15 cellular contexts compared by ENCODE assay signal in the genomic region with DNA sequence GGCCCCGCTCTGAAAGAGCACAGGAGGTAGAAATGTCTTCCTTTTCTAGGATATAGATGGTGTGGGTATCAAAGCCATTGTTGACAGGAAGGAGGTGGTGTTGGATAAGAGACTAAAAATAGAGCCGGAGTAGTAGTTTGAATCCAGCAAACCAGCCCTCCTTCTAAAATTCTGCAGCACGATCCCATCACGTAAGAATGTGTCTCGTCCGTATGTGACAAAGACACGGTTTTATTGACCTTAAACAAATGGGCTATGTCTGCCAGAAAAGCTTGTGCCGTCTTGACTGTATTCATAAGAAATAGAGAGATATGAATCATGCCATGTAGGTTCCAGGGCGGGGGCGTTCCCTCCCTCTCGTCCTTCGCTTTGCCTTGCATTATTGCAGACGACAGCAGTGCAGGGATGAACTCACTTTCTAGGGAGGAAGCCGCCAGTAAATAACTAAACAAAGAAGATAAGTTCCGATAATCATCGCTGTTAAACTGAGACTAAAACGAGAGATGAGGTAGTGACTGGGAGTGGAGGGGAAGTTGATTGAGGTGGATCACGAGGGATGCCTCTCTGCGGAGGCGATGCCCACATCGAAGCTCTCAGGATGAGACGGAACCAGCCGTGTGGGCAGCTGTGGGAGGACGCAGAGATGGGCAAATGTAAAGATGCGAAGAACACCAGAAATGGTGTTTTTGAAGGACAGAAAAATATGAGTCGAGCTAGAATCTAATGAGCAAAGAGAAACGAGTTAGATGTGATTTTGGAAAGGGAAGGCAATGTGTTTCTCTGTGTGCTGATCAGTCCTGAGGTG. TPM values are rescaled to one million over a fixed set of nuclear protein-coding genes. Genes with fewer than 3 reads are reported as not detected.
DNase-seq lines count a peak whose midpoint lies in the region; ATAC-seq and TF ChIP-seq lines count a peak whose summit lies in the region.
"Had no signal": no experiment of that assay in that cellular context is flagged by ENCODE, and none has a peak within 500 bp of the region (broad histone marks: within the 10 kb centered on the region; RNA-seq: fewer than 3 reads in every experiment).

No MANE protein-coding gene starts in this region.

- H3K4me3 Mint-ChIP-seq in neural progenitor cell (no peak overlapping the region), T-cell (no peak overlapping the region)
- H3K4me3 Mint-ChIP-seq: activated T-cell treated with anti-CD3 and anti-CD28 coated beads, Interleukin-2, amount 50 U/mL, for 4 hours had no signal

- H3K9me3 Mint-ChIP-seq in neural progenitor cell (peaks cover 27% of the 10 kb centered on the region), T-cell (peaks cover 2 to 15% (median 7%) of the 10 kb centered on the region in 3 donors)

- in situ Hi-C loops in SK-MEL-5 (cut with HindIII; ENCODE audit: low pct_unique_long_range_greater_than_20kb, low sequenced_read_pairs) = no loop called here

- POLR2A ChIA-PET in T-cell (lab: Charles Lee) = interaction anchor here in 1 of 2 donors (0.6 kb wide), 1 partner anchor 93 kb away, joined by 3 read pairs; no protein-coding TSS in a partner anchor

- H3K27me3 ChIP-seq in BE2C = no peaks in the 10 kb centered on the region
- H3K27me3 ChIP-seq in neural progenitor cell = no peaks in the 10 kb centered on the region
- H3K27me3 ChIP-seq: left lung, upper lobe of left lung had no signal

- no peak overlapping the region for H2AFZ ChIP-seq in neural progenitor cell (replicated peaks)

- H3K27me3 Mint-ChIP-seq in neural progenitor cell (ENCODE audit: insufficient read depth, low read depth) = peaks cover 2% of the 10 kb centered on the region
- H3K27me3 Mint-ChIP-seq in T-cell = peaks cover 0 to 7% of the 10 kb centered on the region in 2 donors

- peak overlapping the region; percentile 76 for H3K27ac ChIP-seq in neural progenitor cell
- H3K27ac ChIP-seq: left lung, upper lobe of left lung had no signal

- no peaks in the 10 kb centered on the region for H4K20me1 ChIP-seq in neural progenitor cell (ENCODE audit: low read depth)

- H3K79me2 ChIP-seq in neural progenitor cell (ENCODE audit: low read depth) = peaks cover 18% of the 10 kb centered on the region

- no peak for ATAC-seq in T-cell (replicated peaks in 1 of 4)
- ATAC-seq: activated T-cell treated with anti-CD3 and anti-CD28 coated beads, Interleukin-2, amount 50 U/mL, for 4 hours; GM12878; left lung had no signal

- H3K4me3 ChIP-seq in BE2C (ENCODE audit: low read depth, low read length) (peak overlapping the region; percentile 55), fibroblast of villous mesenchyme (ENCODE audit: low read depth, low read length) (peak overlapping the region; percentile 37), neural progenitor cell (no peak overlapping the region)
- H3K4me3 ChIP-seq: GM12878, left lung, upper lobe of left lung had no signal

- H3K36me3 ChIP-seq in BE2C (no peaks in the 10 kb centered on the region), neural progenitor cell (no peaks in the 10 kb centered on the region)
- H3K36me3 ChIP-seq: left lung, upper lobe of left lung had no signal

- H3K9me3 ChIP-seq in BE2C (no peaks in the 10 kb centered on the region), neural progenitor cell (ENCODE audit: low read depth) (no peaks in the 10 kb centered on the region)
- H3K9me3 ChIP-seq: upper lobe of left lung had no signal

- no peak overlapping the region for H3K9ac ChIP-seq in neural progenitor cell

- peak; percentile 34 for DNase-seq in BE2C
- peak; percentile 67 for DNase-seq in SK-MEL-5 (ENCODE audit: low read depth, low spot score)
- peak; percentile 36 for DNase-seq in fibroblast of villous mesenchyme (ENCODE audit: low read depth)
- no peak for DNase-seq in neural progenitor cell (ENCODE audit: low spot score)
- no peak for DNase-seq in T-cell
- no peak for DNase-seq in kidney glomerular epithelial cell (lab: John Stamatoyannopoulos, UW)
- DNase-seq in NCI-H2029 (lab: John Stamatoyannopoulos, UW) = no peak
- DNase-seq in stimulated activated CD4-positive, alpha-beta T cell treated with anti-CD3 and anti-CD28 coated beads, Interleukin-4, amount 100 ng/mL, for 4 hours = no peak
- DNase-seq: activated CD4-positive, alpha-beta T cell treated with anti-CD3 and anti-CD28 coated beads for 4 hours; activated T-cell treated with anti-CD3 and anti-CD28 coated beads, Interleukin-2, amount 50 U/mL, for 4 hours; effector CD8-positive, alpha-beta T cell; left lung; NCI-H2171; upper lobe of left lung had no signal

- H3F3A ChIP-seq in neural progenitor cell (ENCODE audit: low read depth) = peaks cover 22% of the 10 kb centered on the region

- H3K4me1 ChIP-seq in BE2C (peaks cover 13% of the 10 kb centered on the region), neural progenitor cell (peaks cover 23% of the 10 kb centered on the region)
- H3K4me1 ChIP-seq: left lung, upper lobe of left lung had no signal

- peaks cover 27% of the 10 kb centered on the region for H3K4me1 Mint-ChIP-seq in neural progenitor cell
- no peaks in the 10 kb centered on the region for H3K4me1 Mint-ChIP-seq in T-cell

- no peak for TF ChIP-seq CTCF in BE2C (IDR thresholded peaks at IDR 0.05; ENCODE audit: low read depth, low read length)
- no peak for TF ChIP-seq CTCF in fibroblast of villous mesenchyme (IDR thresholded peaks at IDR 0.05; ENCODE audit: insufficient read depth, low read depth, low read length)
- TF ChIP-seq CTCF in neural progenitor cell (IDR thresholded peaks at IDR 0.05) = no peak

- H3K27ac Mint-ChIP-seq in neural progenitor cell = no peak overlapping the region
- H3K27ac Mint-ChIP-seq in T-cell = no peak overlapping the region

- H3K4me2 ChIP-seq in neural progenitor cell = peak overlapping the region; percentile 28

- CTCF ChIA-PET in T-cell (lab: Charles Lee) = no interaction called here

- H3K36me3 Mint-ChIP-seq in neural progenitor cell = peaks cover 50% of the 10 kb centered on the region
- no peaks in the 10 kb centered on the region for H3K36me3 Mint-ChIP-seq in T-cell

RNA-seq across cellular contexts. Expression of gene TENM3, which starts 3.4 kb away (rescaled TPM):
- polyA plus RNA-seq in BE2C (2012; ENCODE audit: insufficient read depth, insufficient read length, low read depth) = 19.4 TPM
- total RNA-seq in SK-MEL-5 (2014; rRNA removed; shearing (Covaris generic)) = 38.1 and 47.7 TPM in 2 replicates
- polyA plus RNA-seq in SK-MEL-5 (2015; cell fraction: cytosol; rRNA removed) = 25.9 and 30.1 TPM in 2 replicates
- polyA plus RNA-seq in SK-MEL-5 (2015; cell fraction: nucleus; rRNA removed) = 7.9 and 9.0 TPM in 2 replicates
- total RNA-seq in fibroblast of villous mesenchyme = 24.2 and 26.4 TPM in 2 replicates
- total RNA-seq in neural progenitor cell (ENCODE audit: low replicate concordance) = 78.7 and 126 TPM in 2 replicates
- total RNA-seq in T-cell = under 1 TPM in 3 of 5 donors, not detected in 2; 0.03 to 0.44 (median 0.16) TPM

Comparison
In these comparisons a context has a peak if more than half of its experiments do, and no peak if none do; other contexts are left out.
1. DNase-seq: peak in BE2C (single experiment), SK-MEL-5 (single experiment) and fibroblast of villous mesenchyme (single experiment); none in neural progenitor cell (single experiment), T-cell (0 of 34), kidney glomerular epithelial cell (single experiment), NCI-H2029 (single experiment) and stimulated activated CD4-positive, alpha-beta T cell treated with anti-CD3 and anti-CD28 coated beads, Interleukin-4, amount 100 ng/mL, for 4 hours (0 of 2).
2. RNA of gene TENM3, which starts 3.4 kb away (total RNA-seq): 78.7 to 126 TPM in neural progenitor cell, 38.1 to 47.7 TPM in SK-MEL-5 and 24.2 to 26.4 TPM in fibroblast of villous mesenchyme; 0.03 to 0.44 TPM in T-cell; every median in the first group is over 10 times any median in the second.